ENCODE assay signal across 12 cellular contexts in genomic region chr18:78069784-78070664, GRCh38.
DNase-seq lines count a peak whose midpoint lies in the region; ATAC-seq lines count a peak whose summit lies in the region.
"Had no signal": no experiment of that assay in that cellular context is flagged by ENCODE, and none has a peak within 500 bp of the region (broad histone marks: within the 10 kb centered on the region; RNA-seq: fewer than 3 reads in every experiment).

No MANE protein-coding gene starts in this region.

- peaks cover 7% of the 10 kb centered on the region; the same call in 1 of the 2 replicates for H3K9me3 ChIP-seq in BLaER1

- H3K4me1 ChIP-seq in BLaER1, result peaks cover 5% of the 10 kb centered on the region; the same call in 1 of the 2 replicates

- DNase-seq in NCI-H1092 treated with DMSO at 0.1 percent for 48 hours (lab: John Stamatoyannopoulos, UW) (peak; percentile 79), head of caudate nucleus (peak in 36 of 42 donors; percentile 18 to 74 (median 44)), pons (ENCODE audit: low spot score) (peak; percentile 82), GDM1 (lab: John Stamatoyannopoulos, UW) (no peak), EL (no peak), LoVo (ENCODE audit: low spot score) (no peak)
- DNase-seq: activated CD4-positive, CD25-positive, alpha-beta regulatory T cell; activated CD8-positive, alpha-beta memory T cell treated with anti-CD3 and anti-CD28 coated beads, Interleukin-2, amount 50 U/mL, for 4 hours; activated naive CD8-positive, alpha-beta T cell treated with anti-CD3 and anti-CD28 coated beads for 36 hours; NCI-H187 treated with DMSO at 0.1 percent for 48 hours had no signal

- no peak overlapping the region for H3K4me3 ChIP-seq in BLaER1

- H3K9ac ChIP-seq in BLaER1, result no peak overlapping the region

- no peaks in the 10 kb centered on the region for H3K27me3 ChIP-seq in BLaER1

- no peaks in the 10 kb centered on the region for H4K20me1 ChIP-seq in BLaER1

- no peak overlapping the region for H3K27ac ChIP-seq in BLaER1

- intact Hi-C loops in head of caudate nucleus (cut with DNase I), result no loop called here

- no peak for ATAC-seq in GM18519 (IDR thresholded peaks at IDR 0.05; ENCODE audit: low FRiP score, unreplicated experiment)

- peak overlapping the region; percentile 2; the same call in 1 of the 2 replicates for H3K4me2 ChIP-seq in BLaER1

- H3K36me3 ChIP-seq in BLaER1, result no peaks in the 10 kb centered on the region

Comparison
In these comparisons a context has a peak if more than half of its experiments do, and no peak if none do; other contexts are left out.
1. DNase-seq: peak in NCI-H1092 treated with DMSO at 0.1 percent for 48 hours (single experiment), head of caudate nucleus (36 of 42) and pons (single experiment); none in GDM1 (single experiment), EL (single experiment) and LoVo (single experiment).